27 cellular contexts compared by ENCODE assay signal in genomic region chr1:93339171-93339697, GRCh38. TPM values are rescaled to one million over a fixed set of nuclear protein-coding genes. Genes with fewer than 3 reads are reported as not detected.
DNase-seq lines count a peak whose midpoint lies in the region; ATAC-seq, FAIRE-seq and TF ChIP-seq lines count a peak whose summit lies in the region.
"Had no signal": no experiment of that assay in that cellular context is flagged by ENCODE, and none has a peak within 500 bp of the region (broad histone marks: within the 10 kb centered on the region; RNA-seq: fewer than 3 reads in every experiment).

No MANE protein-coding gene starts in this region.

- CTCF ChIA-PET in MCF 10A (lab: Yijun Ruan, JAX) = interaction anchor here (0.8 to 2.0 kb wide), 5 partner anchors 14 to 278 kb away, joined by 3 to 6 read pairs (median 5); no protein-coding TSS in a partner anchor

- POLR2A ChIA-PET in MCF 10A (lab: Yijun Ruan, JAX) = interaction anchor here (1.0 to 29.5 kb wide), 12 partner anchors 7 to 540 kb away, joined by 3 to 750 read pairs (median 6); partner anchors contain the start of genes DNTTIP2, DR1, FNBP1L and MTF2

- no peak overlapping the region for H2AFZ ChIP-seq in osteoblast (ENCODE audit: low read length)

- TF ChIP-seq POLR2A in breast epithelium (IDR thresholded peaks at IDR 0.05) = no peak

- no peaks in the 10 kb centered on the region for H4K20me1 ChIP-seq in osteoblast (ENCODE audit: insufficient read depth, low read length)

- H3K4me2 ChIP-seq in osteoblast (ENCODE audit: insufficient read depth, low read length) = peak overlapping the region; percentile 58

- DNase-seq in MCF 10A (ENCODE audit: unreplicated experiment) (no peak), breast epithelium (ENCODE audit: low spot score in 2 of 2) (no peak), bronchial epithelial cell (ENCODE audit: low read depth) (peak; percentile 62), osteoblast (ENCODE audit: insufficient read length, low spot score, missing footprints) (no peak), GDM1 (lab: John Stamatoyannopoulos, UW) (no peak)
- no peak for DNase-seq in activated CD4-positive, alpha-beta T cell treated with anti-CD3 and anti-CD28 coated beads, Interleukin-2, amount 50 U/mL, for 4 hours
- DNase-seq: 8988T; activated CD4-positive, alpha-beta memory T cell treated with anti-CD3 and anti-CD28 coated beads for 36 hours; activated CD4-positive, CD25-positive, alpha-beta regulatory T cell treated with anti-CD3 and anti-CD28 coated beads, Interleukin-2, amount 50 U/mL, for 72 hours; activated naive CD4-positive, alpha-beta T cell; activated T-cell treated with anti-CD3 and anti-CD28 coated beads, Interleukin-2, amount 50 U/mL, for 72 hours; adrenal gland; DND-41; KG1; MG63; NCI-H1417 treated with DMSO at 0.1 percent for 48 hours; NCI-H2081 treated with DMSO at 0.1 percent for 48 hours; NCI-H69; posterior cingulate gyrus; right cardiac atrium; SHP77; stimulated activated CD4-positive, alpha-beta T cell treated with anti-CD3 and anti-CD28 coated beads, Interleukin-2, amount 100 ng/mL, for 48 hours had no signal

- no peak for FAIRE-seq in bronchial epithelial cell (lab: Jason Lieb, UNC)

- intact Hi-C loops in MCF 10A (cut with micrococcal nuclease) (no loop called here), breast epithelium (cut with DNase I; ENCODE audit: low total_unique reads) (no loop called here)

- no peaks in the 10 kb centered on the region for H3K4me1 ChIP-seq in breast epithelium
- H3K4me1 ChIP-seq in osteoblast (ENCODE audit: insufficient read depth, low read length) = peaks cover 17% of the 10 kb centered on the region

- no peaks in the 10 kb centered on the region for H3K9me3 Mint-ChIP-seq in MCF 10A (ENCODE audit: unreplicated experiment)
- H3K9me3 Mint-ChIP-seq: activated CD4-positive, alpha-beta memory T cell treated with anti-CD3 and anti-CD28 coated beads for 36 hours; activated T-cell treated with anti-CD3 and anti-CD28 coated beads, Interleukin-2, amount 50 U/mL, for 72 hours; brain had no signal

- H3K27me3 Mint-ChIP-seq in MCF 10A (ENCODE audit: insufficient read depth, unreplicated experiment) = no peaks in the 10 kb centered on the region
- H3K27me3 Mint-ChIP-seq: activated CD4-positive, alpha-beta memory T cell treated with anti-CD3 and anti-CD28 coated beads for 36 hours; brain had no signal

- H3K27ac ChIP-seq in breast epithelium (no peak overlapping the region), osteoblast (ENCODE audit: low read depth, low read length) (peak overlapping the region; percentile 84)
- H3K27ac ChIP-seq: adrenal gland, tibial nerve had no signal

- H3K27me3 ChIP-seq in breast epithelium (no peaks in the 10 kb centered on the region), bronchial epithelial cell (ENCODE audit: control insufficient read depth, insufficient read depth, low read length) (no peaks in the 10 kb centered on the region), osteoblast (ENCODE audit: insufficient read depth, low read length) (no peaks in the 10 kb centered on the region)
- H3K27me3 ChIP-seq: adrenal gland, MG63, tibial nerve had no signal

- peak overlapping the region; percentile 87 for H3K27ac Mint-ChIP-seq in MCF 10A (ENCODE audit: low read depth, unreplicated experiment)
- H3K27ac Mint-ChIP-seq: activated CD4-positive, alpha-beta memory T cell treated with anti-CD3 and anti-CD28 coated beads for 36 hours; activated T-cell treated with anti-CD3 and anti-CD28 coated beads, Interleukin-2, amount 50 U/mL, for 72 hours; brain had no signal

- ATAC-seq in GM21360 (IDR thresholded peaks at IDR 0.05; ENCODE audit: unreplicated experiment) = no peak
- ATAC-seq in HG02981 (IDR thresholded peaks at IDR 0.05; ENCODE audit: unreplicated experiment) = no peak
- ATAC-seq: activated T-cell treated with anti-CD3 and anti-CD28 coated beads, Interleukin-2, amount 50 U/mL, for 72 hours; left lobe of liver; right cardiac atrium had no signal

- H3K4me3 ChIP-seq in breast epithelium = no peak overlapping the region
- H3K4me3 ChIP-seq in bronchial epithelial cell (ENCODE audit: low read depth, low read length) = no peak overlapping the region
- no peak overlapping the region for H3K4me3 ChIP-seq in osteoblast (ENCODE audit: insufficient read depth, low read length)
- H3K4me3 ChIP-seq: adrenal gland, MG63, tibial nerve had no signal

- peaks cover 7% of the 10 kb centered on the region for H3K79me2 ChIP-seq in osteoblast (ENCODE audit: insufficient read depth, low read length)

- H3K36me3 Mint-ChIP-seq in MCF 10A (ENCODE audit: insufficient read depth, unreplicated experiment) = peaks cover 6% of the 10 kb centered on the region

- no TSS peak for BruUV-seq in MCF 10A (replicated peaks; lab: Mats Ljungman, UMichigan)

- H3K9me3 ChIP-seq in breast epithelium = no peaks in the 10 kb centered on the region
- no peaks in the 10 kb centered on the region for H3K9me3 ChIP-seq in osteoblast (ENCODE audit: low read depth, low read length)
- H3K9me3 ChIP-seq: adrenal gland, MG63, tibial nerve had no signal

- TF ChIP-seq CTCF in MCF 10A (IDR thresholded peaks at IDR 0.05; ENCODE audit: unreplicated experiment) (no peak), breast epithelium (IDR thresholded peaks at IDR 0.05) (no peak), bronchial epithelial cell (IDR thresholded peaks at IDR 0.05; ENCODE audit: insufficient read depth, low read length, severe bottlenecking) (no peak), osteoblast (IDR thresholded peaks at IDR 0.05; ENCODE audit: extremely low read depth, low read depth, low read length) (no peak)

- no peaks in the 10 kb centered on the region for H3K36me3 ChIP-seq in breast epithelium
- no peaks in the 10 kb centered on the region for H3K36me3 ChIP-seq in bronchial epithelial cell (ENCODE audit: control insufficient read depth, insufficient read depth, low read length)
- no peaks in the 10 kb centered on the region for H3K36me3 ChIP-seq in osteoblast (ENCODE audit: insufficient read depth, low read length)

- peaks cover 22% of the 10 kb centered on the region for H3K4me1 Mint-ChIP-seq in MCF 10A (ENCODE audit: insufficient read depth, unreplicated experiment)

- H3K4me3 Mint-ChIP-seq in MCF 10A (ENCODE audit: unreplicated experiment) = peak overlapping the region; percentile 28
- H3K4me3 Mint-ChIP-seq: activated CD4-positive, alpha-beta memory T cell treated with anti-CD3 and anti-CD28 coated beads for 36 hours; activated T-cell treated with anti-CD3 and anti-CD28 coated beads, Interleukin-2, amount 50 U/mL, for 72 hours; brain had no signal

RNA-seq across cellular contexts. Expression of gene DR1, which starts 6.5 kb away (rescaled TPM):
- total RNA-seq in MCF 10A (2022) = 103 and 104 TPM in 2 replicates
- 10 to 100 TPM; 23.6 to 33.1 (median 31.0) TPM for total RNA-seq in breast epithelium
- total RNA-seq in bronchial epithelial cell = 52.4 and 64.8 TPM in 2 replicates
- total RNA-seq in osteoblast = 26.8 and 27.1 TPM in 2 replicates
